In the genomic region with DNA sequence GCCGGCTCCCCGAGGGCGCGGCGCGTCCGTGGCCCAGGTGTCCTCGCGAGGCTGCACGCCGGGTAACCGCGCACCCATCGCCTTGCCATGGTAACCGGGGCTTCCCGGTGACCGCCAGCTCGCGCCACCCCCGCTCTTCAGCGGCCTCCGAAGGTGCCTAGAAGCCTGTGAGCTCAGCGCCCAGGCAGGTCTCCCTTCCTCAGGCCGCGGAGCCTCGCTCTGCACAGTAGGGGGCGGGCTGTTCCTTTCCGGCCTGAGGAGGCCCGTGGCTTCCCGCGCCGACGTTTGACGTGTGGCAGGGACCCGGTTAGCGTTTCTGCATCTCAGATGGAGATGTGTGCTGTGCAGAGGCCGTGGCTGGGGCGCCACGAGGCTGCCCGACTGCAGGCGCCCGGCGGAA, we compare ENCODE assay signal across 9 cellular contexts.
A peak's percentile ranks its signal among the peaks of the same experiment; 100 is the strongest.
DNase-seq lines count a peak whose midpoint lies in the region; ATAC-seq and TF ChIP-seq lines count a peak whose summit lies in the region.
"Had no signal": no experiment of that assay in that cellular context is flagged by ENCODE, and none has a peak within 500 bp of the region (broad histone marks: within the 10 kb centered on the region; RNA-seq: fewer than 3 reads in every experiment).

No MANE protein-coding gene starts in this region.

- peak overlapping the region; percentile 81 for H3K4me2 ChIP-seq in hepatocyte

- no peaks in the 10 kb centered on the region for H3K36me3 Mint-ChIP-seq in activated T-cell treated with anti-CD3 and anti-CD28 coated beads, Interleukin-2, amount 50 U/mL, for 24 hours (ENCODE audit: low read depth)

- H4K20me1 ChIP-seq in hepatocyte (ENCODE audit: insufficient read depth, poor library complexity, severe bottlenecking) = no peaks in the 10 kb centered on the region

- H2AFZ ChIP-seq in hepatocyte = peak overlapping the region; percentile 81

- peak; percentile 70 for TF ChIP-seq CTCF in hepatocyte (IDR thresholded peaks at IDR 0.05; ENCODE audit: poor library complexity)

- no peaks in the 10 kb centered on the region for H3K27me3 Mint-ChIP-seq in activated T-cell treated with anti-CD3 and anti-CD28 coated beads, Interleukin-2, amount 50 U/mL, for 24 hours

- H3K27ac Mint-ChIP-seq in activated T-cell treated with anti-CD3 and anti-CD28 coated beads, Interleukin-2, amount 50 U/mL, for 24 hours = no peak overlapping the region

- no peaks in the 10 kb centered on the region for H3K79me2 ChIP-seq in hepatocyte

- no peaks in the 10 kb centered on the region for H3K36me3 ChIP-seq in HUES48 (ENCODE audit: control insufficient read depth, insufficient read depth, low read length)
- H3K36me3 ChIP-seq in hepatocyte (replicated peaks; ENCODE audit: insufficient read depth, low read depth) = no peaks in the 10 kb centered on the region

- peaks cover 24% of the 10 kb centered on the region for H3K4me1 Mint-ChIP-seq in activated T-cell treated with anti-CD3 and anti-CD28 coated beads, Interleukin-2, amount 50 U/mL, for 24 hours (ENCODE audit: low read depth)

- H3K4me1 ChIP-seq in HUES48 (ENCODE audit: control insufficient read depth, insufficient read depth, low read length) (no peaks in the 10 kb centered on the region), hepatocyte (ENCODE audit: insufficient read depth) (peaks cover 6% of the 10 kb centered on the region)

- peak; percentile 45 for DNase-seq in ACHN
- DNase-seq in activated T-cell treated with anti-CD3 and anti-CD28 coated beads, Interleukin-2, amount 50 U/mL, for 24 hours = peak; percentile 48
- DNase-seq in hepatocyte (ENCODE audit: low spot score) = peak; percentile 86
- DNase-seq in stimulated activated naive CD8-positive, alpha-beta T cell treated with anti-CD3 and anti-CD28 coated beads, Interleukin-15, Interleukin-2, amounts not matched to agents 100 U/mL and 50 U/mL, for 24 hours = peak; percentile 67
- DNase-seq: left cardiac atrium had no signal

- H3K27ac ChIP-seq in HUES48 (ENCODE audit: low read depth, low read length) (no peak overlapping the region), hepatocyte (no peak overlapping the region)

- no peak overlapping the region for H3K9ac ChIP-seq in HUES48 (ENCODE audit: low read depth, low read length)

- H3K27me3 ChIP-seq in HUES48 (ENCODE audit: control insufficient read depth, insufficient read depth, low read length) (no peaks in the 10 kb centered on the region; the same call in 1 of the 2 replicates), hepatocyte (no peaks in the 10 kb centered on the region)

- H3K4me3 ChIP-seq in HUES48 (ENCODE audit: low read depth, low read length) = peak overlapping the region; percentile 32; the same call in 1 of the 2 replicates
- H3K4me3 ChIP-seq in hepatocyte = no peak overlapping the region

- H3K9me2 ChIP-seq in hepatocyte (replicated peaks; ENCODE audit: insufficient read depth) = no peaks in the 10 kb centered on the region

- peaks cover 14% of the 10 kb centered on the region for H3K9me3 Mint-ChIP-seq in activated T-cell treated with anti-CD3 and anti-CD28 coated beads, Interleukin-2, amount 50 U/mL, for 24 hours

- in situ Hi-C loops in ACHN (cut with HindIII; ENCODE audit: low pct_ligation_motif_present, low pct_unique_long_range_greater_than_20kb, low sequenced_read_pairs) = no loop called here

- no peak overlapping the region for H3K4me3 Mint-ChIP-seq in activated T-cell treated with anti-CD3 and anti-CD28 coated beads, Interleukin-2, amount 50 U/mL, for 24 hours

- peaks cover 7% of the 10 kb centered on the region for H3K9me3 ChIP-seq in HUES48 (ENCODE audit: control insufficient read depth, insufficient read depth, low read length)
- H3K9me3 ChIP-seq in hepatocyte (ENCODE audit: low read depth) = no peaks in the 10 kb centered on the region

- peak; percentile 51 for ATAC-seq in stimulated activated naive CD8-positive, alpha-beta T cell treated with anti-CD3 and anti-CD28 coated beads, Interleukin-15, Interleukin-2, amounts not matched to agents 100 U/mL and 50 U/mL, for 24 hours
- ATAC-seq in GM21723 (IDR thresholded peaks at IDR 0.05; ENCODE audit: unreplicated experiment) = no peak
- no peak for ATAC-seq in HG03135 (IDR thresholded peaks at IDR 0.05; ENCODE audit: unreplicated experiment)
- ATAC-seq in GM19467 (IDR thresholded peaks at IDR 0.05; ENCODE audit: unreplicated experiment) = no peak

- 22% methylated on average over 41 of the region's 43 CpGs for WGBS in hepatocyte (ENCODE audit: low lambda C conversion rate, missing lambda C conversion rate)
